Comparison of ENCODE assay signal across 9 cellular contexts in genomic region chr3:184317201-184317600, GRCh38. TPM values are rescaled to one million over a fixed set of nuclear protein-coding genes. Genes with fewer than 3 reads are reported as not detected.
DNase-seq lines count a peak whose midpoint lies in the region; ATAC-seq and TF ChIP-seq lines count a peak whose summit lies in the region.
"Had no signal": no experiment of that assay in that cellular context is flagged by ENCODE, and none has a peak within 500 bp of the region (broad histone marks: within the 10 kb centered on the region; RNA-seq: fewer than 3 reads in every experiment).

No MANE protein-coding gene starts in this region.

- peak overlapping the region; percentile 94 to 97 for H3K27ac ChIP-seq in tibial artery

- peak overlapping the region; percentile 76 to 77 for H3K4me3 ChIP-seq in tibial artery

- H3K4me1 ChIP-seq in tibial artery = peaks cover 9 to 72% (median 54%) of the 10 kb centered on the region in 4 donors

- no peaks in the 10 kb centered on the region for H3K9me3 Mint-ChIP-seq in activated naive CD4-positive, alpha-beta T cell treated with anti-CD3 and anti-CD28 coated beads for 36 hours
- no peaks in the 10 kb centered on the region for H3K9me3 Mint-ChIP-seq in activated naive CD8-positive, alpha-beta T cell treated with anti-CD3 and anti-CD28 coated beads for 36 hours
- H3K9me3 Mint-ChIP-seq in immature natural killer cell = no peaks in the 10 kb centered on the region

- CTCF ChIA-PET in activated naive CD4-positive, alpha-beta T cell treated with anti-CD3 and anti-CD28 coated beads for 36 hours (lab: Charles Lee) = interaction anchor here (1.4 kb wide), 1 partner anchor 12 kb away, joined by 3 read pairs; no protein-coding TSS in a partner anchor

- H3K27me3 ChIP-seq in tibial artery = no peaks in the 10 kb centered on the region

- H3K9me3 ChIP-seq in tibial artery = no peaks in the 10 kb centered on the region

- intact Hi-C loops in activated naive CD4-positive, alpha-beta T cell treated with anti-CD3 and anti-CD28 coated beads for 36 hours (cut with micrococcal nuclease) = no loop called here
- intact Hi-C loops in tibial artery (cut with DNase I; ENCODE audit: low total_unique reads) = no loop called here

- H3K4me1 Mint-ChIP-seq in activated naive CD4-positive, alpha-beta T cell treated with anti-CD3 and anti-CD28 coated beads for 36 hours (ENCODE audit: low read depth) = peaks cover 34% of the 10 kb centered on the region
- H3K4me1 Mint-ChIP-seq in activated naive CD8-positive, alpha-beta T cell treated with anti-CD3 and anti-CD28 coated beads for 36 hours = peaks cover 36% of the 10 kb centered on the region
- peaks cover 37 to 43% of the 10 kb centered on the region in 2 donors for H3K4me1 Mint-ChIP-seq in immature natural killer cell

- DNase-seq in activated naive CD4-positive, alpha-beta T cell treated with anti-CD3 and anti-CD28 coated beads for 36 hours = no peak
- no peak for DNase-seq in activated naive CD4-positive, alpha-beta T cell (lab: John Stamatoyannopoulos, UW)
- no peak for DNase-seq in activated naive CD8-positive, alpha-beta T cell treated with anti-CD3 and anti-CD28 coated beads for 36 hours
- DNase-seq in immature natural killer cell = no peak
- no peak for DNase-seq in tibial artery

- H3K27ac Mint-ChIP-seq in activated naive CD4-positive, alpha-beta T cell treated with anti-CD3 and anti-CD28 coated beads for 36 hours = peak overlapping the region; percentile 90
- H3K27ac Mint-ChIP-seq in activated naive CD8-positive, alpha-beta T cell treated with anti-CD3 and anti-CD28 coated beads for 36 hours = peak overlapping the region; percentile 52
- peak overlapping the region in 5 of 6 donors; percentile 31 to 96 (median 83) for H3K27ac Mint-ChIP-seq in immature natural killer cell

- no peaks in the 10 kb centered on the region for H3K27me3 Mint-ChIP-seq in activated naive CD4-positive, alpha-beta T cell treated with anti-CD3 and anti-CD28 coated beads for 36 hours (ENCODE audit: low read depth)
- no peaks in the 10 kb centered on the region for H3K27me3 Mint-ChIP-seq in activated naive CD8-positive, alpha-beta T cell treated with anti-CD3 and anti-CD28 coated beads for 36 hours
- H3K27me3 Mint-ChIP-seq in immature natural killer cell (ENCODE audit: low read depth in 3 of 3) = peaks cover 2 to 19% (median 4%) of the 10 kb centered on the region in 3 donors

- TF ChIP-seq CTCF in tibial artery (IDR thresholded peaks at IDR 0.05) = no peak

- peaks cover 41% of the 10 kb centered on the region for H3K36me3 Mint-ChIP-seq in activated naive CD4-positive, alpha-beta T cell treated with anti-CD3 and anti-CD28 coated beads for 36 hours (ENCODE audit: low read depth)
- peaks cover 46% of the 10 kb centered on the region for H3K36me3 Mint-ChIP-seq in activated naive CD8-positive, alpha-beta T cell treated with anti-CD3 and anti-CD28 coated beads for 36 hours
- H3K36me3 Mint-ChIP-seq in immature natural killer cell = peaks cover 9 to 26% (median 10%) of the 10 kb centered on the region in 3 donors

- H3K4me3 Mint-ChIP-seq in activated naive CD4-positive, alpha-beta T cell treated with anti-CD3 and anti-CD28 coated beads for 36 hours = peak overlapping the region; percentile 86
- H3K4me3 Mint-ChIP-seq in activated naive CD8-positive, alpha-beta T cell treated with anti-CD3 and anti-CD28 coated beads for 36 hours = peak overlapping the region; percentile 83
- H3K4me3 Mint-ChIP-seq in immature natural killer cell = peak overlapping the region; percentile 14 to 46 (median 24)

- no peak for ATAC-seq in HG02763 (IDR thresholded peaks at IDR 0.05; ENCODE audit: unreplicated experiment)
- ATAC-seq in HG02885 (IDR thresholded peaks at IDR 0.05; ENCODE audit: poor library complexity, unreplicated experiment) = no peak
- no peak for ATAC-seq in HG03039 (IDR thresholded peaks at IDR 0.05; ENCODE audit: unreplicated experiment)

- peaks cover 19 to 42% (median 27%) of the 10 kb centered on the region in 3 donors for H3K36me3 ChIP-seq in tibial artery

RNA-seq across cellular contexts. Expression of gene EIF4G1, which starts 2.8 kb away (rescaled TPM):
- 100 to 1,000 TPM; 345 to 375 TPM for total RNA-seq in activated naive CD4-positive, alpha-beta T cell treated with anti-CD3 and anti-CD28 coated beads for 36 hours
- total RNA-seq in activated naive CD8-positive, alpha-beta T cell treated with anti-CD3 and anti-CD28 coated beads for 36 hours = 100 to 1,000 TPM; 644 to 660 TPM
- polyA plus RNA-seq in immature natural killer cell = 10 to 100 TPM in 2 of 3 donors, 1 to 10 TPM in 1; 6.4 to 55.9 (median 13.4) TPM

RNA-seq across cellular contexts. Expression of gene PSMD2, which starts 18.2 kb away (rescaled TPM):
- 100 to 1,000 TPM; 244 to 257 TPM for total RNA-seq in activated naive CD4-positive, alpha-beta T cell treated with anti-CD3 and anti-CD28 coated beads for 36 hours
- 100 to 1,000 TPM; 257 to 282 TPM for total RNA-seq in activated naive CD8-positive, alpha-beta T cell treated with anti-CD3 and anti-CD28 coated beads for 36 hours
- polyA plus RNA-seq in immature natural killer cell = 100 to 1,000 TPM; 169 to 295 (median 250) TPM

RNA-seq across cellular contexts. Expression of gene FAM131A, which starts 20.2 kb away (rescaled TPM):
- 1 to 10 TPM; 3.8 to 5.0 TPM for total RNA-seq in activated naive CD4-positive, alpha-beta T cell treated with anti-CD3 and anti-CD28 coated beads for 36 hours
- 1 to 10 TPM; 2.1 to 3.4 TPM for total RNA-seq in activated naive CD8-positive, alpha-beta T cell treated with anti-CD3 and anti-CD28 coated beads for 36 hours
- polyA plus RNA-seq in immature natural killer cell = 1 to 10 TPM; 2.4 to 3.0 (median 2.8) TPM

RNA-seq across cellular contexts. Expression of gene ECE2, which starts 41.4 kb away (rescaled TPM):
- total RNA-seq in activated naive CD4-positive, alpha-beta T cell treated with anti-CD3 and anti-CD28 coated beads for 36 hours = not detected
- total RNA-seq in activated naive CD8-positive, alpha-beta T cell treated with anti-CD3 and anti-CD28 coated beads for 36 hours = not detected
- not detected for polyA plus RNA-seq in immature natural killer cell
- total RNA-seq: RPMI7951 had no signal

RNA-seq across cellular contexts. Expression of gene CLCN2, which starts 44.2 kb away (rescaled TPM):
- 1 to 10 TPM; 2.9 TPM for total RNA-seq in activated naive CD4-positive, alpha-beta T cell treated with anti-CD3 and anti-CD28 coated beads for 36 hours
- total RNA-seq in activated naive CD8-positive, alpha-beta T cell treated with anti-CD3 and anti-CD28 coated beads for 36 hours = 1 to 10 TPM; 5.0 to 6.8 TPM
- under 1 TPM in 2 of 3 donors, not detected in 1; 0.57 to 0.76 TPM for polyA plus RNA-seq in immature natural killer cell

Comparison
In these comparisons a context has a peak if more than half of its experiments do, and no peak if none do; other contexts are left out.
1. H3K4me3 Mint-ChIP-seq: peak in every context shown above with its lines; median percentile 86 in activated naive CD4-positive, alpha-beta T cell treated with anti-CD3 and anti-CD28 coated beads for 36 hours; 83 in activated naive CD8-positive, alpha-beta T cell treated with anti-CD3 and anti-CD28 coated beads for 36 hours; 24 in immature natural killer cell.